Comparison of ENCODE assay signal across 14 cellular contexts in the genomic region with DNA sequence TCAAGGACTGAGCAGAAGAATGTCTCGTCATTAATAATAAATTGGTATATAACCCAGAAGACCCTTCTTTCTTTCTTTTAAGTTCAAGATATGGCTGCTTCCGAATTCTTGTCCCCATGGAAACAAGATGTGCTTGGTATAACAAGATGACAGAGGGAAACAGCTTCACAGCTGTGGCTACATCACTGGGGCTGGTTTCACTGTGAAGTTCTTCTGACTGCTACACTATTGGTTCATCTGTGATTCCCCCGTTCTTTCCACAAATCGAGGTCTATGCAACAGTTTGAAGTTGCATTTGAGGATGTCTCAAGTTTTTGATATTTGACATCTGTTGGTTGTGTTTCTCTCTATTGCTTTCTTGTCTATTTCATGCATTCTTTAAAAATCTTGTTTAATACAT. TPM values are rescaled to one million over a fixed set of nuclear protein-coding genes. Genes with fewer than 3 reads are reported as not detected.
DNase-seq lines count a peak whose midpoint lies in the region; ATAC-seq and TF ChIP-seq lines count a peak whose summit lies in the region.
"Had no signal": no experiment of that assay in that cellular context is flagged by ENCODE, and none has a peak within 500 bp of the region (broad histone marks: within the 10 kb centered on the region; RNA-seq: fewer than 3 reads in every experiment).

No MANE protein-coding gene starts in this region.

- no peak overlapping the region for H3K4me3 Mint-ChIP-seq in activated CD8-positive, alpha-beta T cell treated with anti-CD3 and anti-CD28 coated beads, Interleukin-2, amount 10 ng/mL, durations not matched to agents 7 days and 5 days
- H3K4me3 Mint-ChIP-seq: nephron had no signal

- no peaks in the 10 kb centered on the region for H3K27me3 ChIP-seq in layer of hippocampus (ENCODE audit: control insufficient read depth, insufficient read depth, low read length)
- H3K27me3 ChIP-seq: foreskin keratinocyte had no signal

- no peaks in the 10 kb centered on the region for H3K9me3 Mint-ChIP-seq in activated CD8-positive, alpha-beta T cell treated with anti-CD3 and anti-CD28 coated beads, Interleukin-2, amount 10 ng/mL, durations not matched to agents 7 days and 5 days (ENCODE audit: insufficient read depth)
- H3K9me3 Mint-ChIP-seq: nephron had no signal

- peak; percentile 58 for ATAC-seq in HG02571 (IDR thresholded peaks at IDR 0.05; ENCODE audit: unreplicated experiment)
- ATAC-seq in activated CD8-positive, alpha-beta T cell treated with anti-CD3 and anti-CD28 coated beads, Interleukin-2, amount 10 ng/mL, durations not matched to agents 7 days and 5 days = peak; percentile 95
- ATAC-seq: foreskin keratinocyte had no signal

- TF ChIP-seq CTCF in RWPE1 (conservative IDR thresholded peaks at IDR 0.05; ENCODE audit: low read depth) = no peak

- no peaks in the 10 kb centered on the region for H3K27me3 Mint-ChIP-seq in activated CD8-positive, alpha-beta T cell treated with anti-CD3 and anti-CD28 coated beads, Interleukin-2, amount 10 ng/mL, durations not matched to agents 7 days and 5 days (ENCODE audit: low read depth)

- POLR2A ChIA-PET in activated CD8-positive, alpha-beta T cell treated with anti-CD3 and anti-CD28 coated beads, Interleukin-2, amount 10 ng/mL, durations not matched to agents 7 days and 5 days (lab: Charles Lee) = interaction anchor here (0.8 to 0.9 kb wide), 2 partner anchors 17 to 25 kb away, joined by 3 to 9 read pairs; a partner anchor contains a TSS
- POLR2A ChIA-PET in RWPE1 (lab: Yijun Ruan, JAX; ENCODE audit: low non-redundant PET) = no interaction called here

- H3K4me1 Mint-ChIP-seq in activated CD8-positive, alpha-beta T cell treated with anti-CD3 and anti-CD28 coated beads, Interleukin-2, amount 10 ng/mL, durations not matched to agents 7 days and 5 days (ENCODE audit: low read depth) = peaks cover 40% of the 10 kb centered on the region
- H3K4me1 Mint-ChIP-seq: nephron had no signal

- peaks cover 5% of the 10 kb centered on the region for H3K36me3 Mint-ChIP-seq in activated CD8-positive, alpha-beta T cell treated with anti-CD3 and anti-CD28 coated beads, Interleukin-2, amount 10 ng/mL, durations not matched to agents 7 days and 5 days (ENCODE audit: low read depth)

- H3K27ac Mint-ChIP-seq in activated CD8-positive, alpha-beta T cell treated with anti-CD3 and anti-CD28 coated beads, Interleukin-2, amount 10 ng/mL, durations not matched to agents 7 days and 5 days = peak overlapping the region; percentile 41
- H3K27ac Mint-ChIP-seq: nephron had no signal

- CTCF ChIA-PET in activated CD8-positive, alpha-beta T cell treated with anti-CD3 and anti-CD28 coated beads, Interleukin-2, amount 10 ng/mL, durations not matched to agents 7 days and 5 days (lab: Charles Lee) = interaction anchor here (1.0 to 3.2 kb wide), 4 partner anchors 10 to 80 kb away, joined by 3 to 16 read pairs (median 6); no protein-coding TSS in a partner anchor
- CTCF ChIA-PET in RWPE1 (lab: Yijun Ruan, JAX) = no interaction called here

- peak overlapping the region; percentile 77 for H3K27ac ChIP-seq in layer of hippocampus (ENCODE audit: low read depth, low read length)
- H3K27ac ChIP-seq in RWPE1 = no peak overlapping the region
- H3K27ac ChIP-seq: foreskin keratinocyte had no signal

- peak; percentile 65 for DNase-seq in Ammon's horn (ENCODE audit: low spot score)
- peak; percentile 63 for DNase-seq in activated CD8-positive, alpha-beta T cell treated with anti-CD3 and anti-CD28 coated beads, Interleukin-2, amount 10 ng/mL, durations not matched to agents 7 days and 5 days
- no peak for DNase-seq in RWPE1 (ENCODE audit: low spot score)
- DNase-seq in ureter (ENCODE audit: low spot score) = no peak
- no peak for DNase-seq in AML-193 (lab: John Stamatoyannopoulos, UW)
- DNase-seq in NCI-H1092 treated with DMSO at 0.1 percent for 48 hours (lab: John Stamatoyannopoulos, UW) = no peak
- DNase-seq: activated effector memory CD4-positive, alpha-beta T cell treated with Interleukin-2 at 50 U/mL for 16 hours; cortex of kidney; foreskin keratinocyte; NCI-H2081; SW 1271 had no signal

RNA-seq across cellular contexts. Expression of a gene that starts 12.3 kb away (rescaled TPM):
- total RNA-seq in activated CD8-positive, alpha-beta T cell treated with anti-CD3 and anti-CD28 coated beads, Interleukin-2, amount 10 ng/mL, durations not matched to agents 7 days and 5 days = under 1 TPM; 0.26 TPM
- total RNA-seq in ureter = 1.1 TPM
- total RNA-seq: foreskin keratinocyte had no signal

RNA-seq across cellular contexts. Expression of a gene that starts 24.8 kb away (rescaled TPM):
- total RNA-seq in activated CD8-positive, alpha-beta T cell treated with anti-CD3 and anti-CD28 coated beads, Interleukin-2, amount 10 ng/mL, durations not matched to agents 7 days and 5 days = 10 to 100 TPM; 34.7 to 35.5 TPM
- total RNA-seq in ureter = 45.7 TPM

Comparison
In these comparisons a context has a peak if more than half of its experiments do, and no peak if none do; other contexts are left out.
1. DNase-seq: peak in Ammon's horn (single experiment) and activated CD8-positive, alpha-beta T cell treated with anti-CD3 and anti-CD28 coated beads, Interleukin-2, amount 10 ng/mL, durations not matched to agents 7 days and 5 days (single experiment); none in RWPE1 (single experiment), ureter (single experiment), AML-193 (0 of 2) and NCI-H1092 treated with DMSO at 0.1 percent for 48 hours (single experiment).